In the genomic region with DNA sequence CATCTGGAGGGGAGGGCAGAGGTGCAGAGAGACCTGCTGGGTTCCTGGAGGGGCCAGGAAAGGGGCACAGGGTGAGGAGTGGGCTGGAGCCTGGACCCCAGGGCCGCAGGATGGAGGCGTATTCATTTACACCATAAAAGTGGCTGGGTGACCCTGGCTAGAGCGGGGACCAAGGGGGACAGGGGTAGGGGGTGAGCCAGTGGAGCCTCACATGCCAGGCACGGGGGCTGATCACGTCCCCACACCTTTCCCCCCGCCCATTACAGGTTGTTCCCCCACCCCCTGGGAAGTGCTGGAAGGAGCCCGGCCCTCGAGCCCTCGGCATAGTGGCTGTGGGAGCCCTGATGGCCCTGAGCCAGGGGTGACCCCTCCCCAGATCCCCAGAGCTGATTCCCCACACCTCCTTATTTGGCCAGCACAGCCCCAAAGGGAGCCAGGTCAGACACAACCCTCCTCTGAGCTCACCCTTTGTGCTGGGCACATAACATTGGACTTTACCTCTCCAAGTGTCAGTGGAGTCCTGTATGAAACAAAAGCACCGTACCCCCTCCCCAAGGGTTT, we compare ENCODE assay signal across 8 cellular contexts. TPM values are rescaled to one million over a fixed set of nuclear protein-coding genes. Genes with fewer than 3 reads are reported as not detected.
DNase-seq lines count a peak whose midpoint lies in the region; ATAC-seq and TF ChIP-seq lines count a peak whose summit lies in the region.

No MANE protein-coding gene starts in this region.

- CTCF ChIA-PET in A673 (lab: Charles Lee), result interaction anchor here (0.6 kb wide), 1 partner anchor 307 kb away, joined by 6 read pairs; no protein-coding TSS in a partner anchor

- H3K4me3 ChIP-seq in A673 (ENCODE audit: low read depth, low read length, poor library complexity, severe bottlenecking) (peak overlapping the region; percentile 46), H7 (ENCODE audit: insufficient read depth, low read depth, low read length) (peak overlapping the region; percentile 68), astrocyte of the spinal cord (ENCODE audit: low read depth, low read length) (peak overlapping the region; percentile 58), mesodermal cell (ENCODE audit: extremely low read depth, insufficient read depth, low read length, poor library complexity, severe bottlenecking) (peak overlapping the region; percentile 56)

- 75 to 80% methylated on average over 1 to 3 of the region's 10 CpGs for WGBS in mesodermal cell (ENCODE audit: insufficient coverage in 2 of 2), 2 experiments

- no TSS peak for BruUV-seq in A673 (replicated peaks; lab: Mats Ljungman, UMichigan)

- POLR2A ChIA-PET in A673 (lab: Charles Lee; ENCODE audit: low non-redundant PET), result no interaction called here

- no peak for DNase-seq in A673 (ENCODE audit: low spot score)
- DNase-seq in H7, result peak; percentile 84
- no peak for DNase-seq in astrocyte of the spinal cord (ENCODE audit: low read depth, low spot score)
- no peak for DNase-seq in mesenteric fat pad (ENCODE audit: low spot score)
- DNase-seq in NCI-H2029 (lab: John Stamatoyannopoulos, UW), result no peak

- TF ChIP-seq CTCF in A673 (conservative IDR thresholded peaks at IDR 0.05; ENCODE audit: low read depth, low read length) (no peak), astrocyte of the spinal cord (IDR thresholded peaks at IDR 0.05; ENCODE audit: low read depth, low read length) (no peak)

- H3K36me3 ChIP-seq in A673 (ENCODE audit: insufficient read depth, low read length, poor library complexity, severe bottlenecking) (no peaks in the 10 kb centered on the region), H7 (replicated peaks; ENCODE audit: control insufficient read depth, insufficient read depth, low read length) (no peaks in the 10 kb centered on the region; the same call in 1 of the 2 replicates), mesodermal cell (ENCODE audit: control insufficient read depth, insufficient read depth, low read length) (peaks cover 25% of the 10 kb centered on the region)

- H3K4me1 ChIP-seq in A673 (ENCODE audit: insufficient read depth, low read length, poor library complexity, severe bottlenecking), result peaks cover 26% of the 10 kb centered on the region
- peaks cover 34% of the 10 kb centered on the region for H3K4me1 ChIP-seq in mesodermal cell (ENCODE audit: control insufficient read depth, insufficient read depth, low read length, poor library complexity, severe bottlenecking)

- ATAC-seq in GM21825 (IDR thresholded peaks at IDR 0.05; ENCODE audit: unreplicated experiment), result no peak
- ATAC-seq in GM18511 (IDR thresholded peaks at IDR 0.05; ENCODE audit: unreplicated experiment), result no peak

- H3K27ac ChIP-seq in A673 (ENCODE audit: low read depth, low read length, poor library complexity, severe bottlenecking) (peak overlapping the region; percentile 72), mesodermal cell (ENCODE audit: low read depth, low read length, severe bottlenecking) (peak overlapping the region; percentile 84)

- H3K27me3 ChIP-seq in A673 (replicated peaks; ENCODE audit: insufficient read depth, low read depth, low read length, poor library complexity), result no peaks in the 10 kb centered on the region
- no peaks in the 10 kb centered on the region for H3K27me3 ChIP-seq in H7 (ENCODE audit: control insufficient read depth, insufficient read depth, low read length)

- in situ Hi-C loops in astrocyte of the spinal cord (cut with HindIII; ENCODE audit: low sequenced_read_pairs), result no loop called here

- intact Hi-C loops in A673 (cut with micrococcal nuclease; ENCODE audit: unreplicated experiment), result loop anchor here (10.0 kb wide), 1 partner anchor 165 kb away; no protein-coding TSS in a partner anchor

- H3K9me3 ChIP-seq in A673 (ENCODE audit: low read depth, low read length, poor library complexity, severe bottlenecking) (no peaks in the 10 kb centered on the region), mesodermal cell (ENCODE audit: control insufficient read depth, low read length) (no peaks in the 10 kb centered on the region)

RNA-seq across cellular contexts. Expression of a gene that starts 0.8 kb away (rescaled TPM):
- 15.0 and 18.4 TPM in 2 replicates for total RNA-seq in A673 (2021)
- 44.7 and 62.9 TPM in 2 replicates for total RNA-seq in H7 (2014; rRNA removed; shearing (Covaris generic))
- 108 TPM for polyA plus RNA-seq in mesodermal cell (2013, experiment 1 of 2)
- polyA plus RNA-seq in mesodermal cell (2013, experiment 2 of 2), result 87.4 TPM
- total RNA-seq in mesenteric fat pad, result 112 TPM

RNA-seq across cellular contexts. Expression of a gene that starts 9.1 kb away (rescaled TPM):
- total RNA-seq in A673 (2021) (220 and 234 TPM in 2 replicates), mesenteric fat pad (134 TPM)
- total RNA-seq in H7 (2014; rRNA removed; shearing (Covaris generic)), result 277 and 299 TPM in 2 replicates
- polyA plus RNA-seq in mesodermal cell (2013, experiment 1 of 2), result 152 TPM
- polyA plus RNA-seq in mesodermal cell (2013, experiment 2 of 2), result 130 TPM

RNA-seq across cellular contexts. Expression of a gene that starts 29.5 kb away (rescaled TPM):
- total RNA-seq in A673 (2021), result not detected in 2 replicates
- 0.35 and 0.37 TPM in 2 replicates for total RNA-seq in H7 (2014; rRNA removed; shearing (Covaris generic))
- 1.1 TPM for polyA plus RNA-seq in mesodermal cell (2013, experiment 1 of 2)
- polyA plus RNA-seq in mesodermal cell (2013, experiment 2 of 2), result 1.4 TPM
- 14.6 TPM for total RNA-seq in mesenteric fat pad

RNA-seq across cellular contexts. Expression of a gene that starts 35.7 kb away (rescaled TPM):
- total RNA-seq in A673 (2021) (1.4 and 2.4 TPM in 2 replicates), mesenteric fat pad (42.0 TPM)
- total RNA-seq in H7 (2014; rRNA removed; shearing (Covaris generic)), result 26.2 and 28.3 TPM in 2 replicates
- 15.0 TPM for polyA plus RNA-seq in mesodermal cell (2013, experiment 1 of 2)
- 12.5 TPM for polyA plus RNA-seq in mesodermal cell (2013, experiment 2 of 2)

Comparison
In these comparisons a context has a peak if more than half of its experiments do, and no peak if none do; other contexts are left out.
1. RNA of a gene that starts 29.5 kb away (total RNA-seq): 14.6 TPM in mesenteric fat pad (single experiment); 0.35 to 0.37 TPM in H7 and not detected in A673; every median in the first group is over 10 times any median in the second.
2. Peak in every context shown above with its lines, with median percentiles within 50 percentile points of each other: H3K4me3 ChIP-seq.